ENCODE assay signal across 1 cellular context in the genomic region with DNA sequence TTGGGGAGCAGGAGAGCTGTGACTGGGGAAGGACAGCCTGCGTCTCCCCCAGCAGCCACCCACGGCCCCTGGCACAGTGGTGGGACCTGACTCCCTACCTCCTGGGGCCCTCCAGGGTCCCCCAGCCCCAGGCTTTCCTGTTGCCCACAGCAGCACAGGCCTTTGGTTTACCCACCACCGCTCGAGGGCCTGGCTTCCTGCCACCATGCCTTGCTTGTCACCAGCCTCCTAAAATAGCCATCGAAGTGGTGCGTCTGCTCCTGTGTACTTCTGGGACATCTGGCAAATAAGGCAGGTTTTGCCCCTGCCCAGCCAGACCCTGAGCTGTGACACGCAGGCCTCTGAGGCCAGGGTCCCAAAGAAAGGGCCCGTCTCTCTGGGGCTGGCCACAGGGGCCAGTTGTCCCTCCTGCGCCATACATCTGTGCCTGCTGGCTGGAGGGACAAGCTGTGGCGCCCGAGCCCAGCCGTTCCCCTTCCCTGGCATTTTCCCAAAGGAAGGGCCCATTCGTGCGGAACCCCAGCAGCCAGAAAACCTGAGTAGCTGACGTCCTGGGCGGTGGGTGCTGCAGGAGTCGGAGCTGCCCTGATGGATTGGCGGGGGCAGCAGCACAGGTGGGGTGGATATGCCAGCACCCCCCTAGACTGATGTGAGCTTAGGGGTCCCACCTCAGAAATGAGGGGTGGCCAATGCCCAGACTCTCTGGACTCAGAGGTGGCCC.
TF ChIP-seq lines count a peak whose summit lies in the region.

No MANE protein-coding gene starts in this region.

TF ChIP-seq in H1, 55 proteins besides CTCF, POLR2A, EP300 and RAD21 (continued from another document):
- TF ChIP-seq, protein P1, sequence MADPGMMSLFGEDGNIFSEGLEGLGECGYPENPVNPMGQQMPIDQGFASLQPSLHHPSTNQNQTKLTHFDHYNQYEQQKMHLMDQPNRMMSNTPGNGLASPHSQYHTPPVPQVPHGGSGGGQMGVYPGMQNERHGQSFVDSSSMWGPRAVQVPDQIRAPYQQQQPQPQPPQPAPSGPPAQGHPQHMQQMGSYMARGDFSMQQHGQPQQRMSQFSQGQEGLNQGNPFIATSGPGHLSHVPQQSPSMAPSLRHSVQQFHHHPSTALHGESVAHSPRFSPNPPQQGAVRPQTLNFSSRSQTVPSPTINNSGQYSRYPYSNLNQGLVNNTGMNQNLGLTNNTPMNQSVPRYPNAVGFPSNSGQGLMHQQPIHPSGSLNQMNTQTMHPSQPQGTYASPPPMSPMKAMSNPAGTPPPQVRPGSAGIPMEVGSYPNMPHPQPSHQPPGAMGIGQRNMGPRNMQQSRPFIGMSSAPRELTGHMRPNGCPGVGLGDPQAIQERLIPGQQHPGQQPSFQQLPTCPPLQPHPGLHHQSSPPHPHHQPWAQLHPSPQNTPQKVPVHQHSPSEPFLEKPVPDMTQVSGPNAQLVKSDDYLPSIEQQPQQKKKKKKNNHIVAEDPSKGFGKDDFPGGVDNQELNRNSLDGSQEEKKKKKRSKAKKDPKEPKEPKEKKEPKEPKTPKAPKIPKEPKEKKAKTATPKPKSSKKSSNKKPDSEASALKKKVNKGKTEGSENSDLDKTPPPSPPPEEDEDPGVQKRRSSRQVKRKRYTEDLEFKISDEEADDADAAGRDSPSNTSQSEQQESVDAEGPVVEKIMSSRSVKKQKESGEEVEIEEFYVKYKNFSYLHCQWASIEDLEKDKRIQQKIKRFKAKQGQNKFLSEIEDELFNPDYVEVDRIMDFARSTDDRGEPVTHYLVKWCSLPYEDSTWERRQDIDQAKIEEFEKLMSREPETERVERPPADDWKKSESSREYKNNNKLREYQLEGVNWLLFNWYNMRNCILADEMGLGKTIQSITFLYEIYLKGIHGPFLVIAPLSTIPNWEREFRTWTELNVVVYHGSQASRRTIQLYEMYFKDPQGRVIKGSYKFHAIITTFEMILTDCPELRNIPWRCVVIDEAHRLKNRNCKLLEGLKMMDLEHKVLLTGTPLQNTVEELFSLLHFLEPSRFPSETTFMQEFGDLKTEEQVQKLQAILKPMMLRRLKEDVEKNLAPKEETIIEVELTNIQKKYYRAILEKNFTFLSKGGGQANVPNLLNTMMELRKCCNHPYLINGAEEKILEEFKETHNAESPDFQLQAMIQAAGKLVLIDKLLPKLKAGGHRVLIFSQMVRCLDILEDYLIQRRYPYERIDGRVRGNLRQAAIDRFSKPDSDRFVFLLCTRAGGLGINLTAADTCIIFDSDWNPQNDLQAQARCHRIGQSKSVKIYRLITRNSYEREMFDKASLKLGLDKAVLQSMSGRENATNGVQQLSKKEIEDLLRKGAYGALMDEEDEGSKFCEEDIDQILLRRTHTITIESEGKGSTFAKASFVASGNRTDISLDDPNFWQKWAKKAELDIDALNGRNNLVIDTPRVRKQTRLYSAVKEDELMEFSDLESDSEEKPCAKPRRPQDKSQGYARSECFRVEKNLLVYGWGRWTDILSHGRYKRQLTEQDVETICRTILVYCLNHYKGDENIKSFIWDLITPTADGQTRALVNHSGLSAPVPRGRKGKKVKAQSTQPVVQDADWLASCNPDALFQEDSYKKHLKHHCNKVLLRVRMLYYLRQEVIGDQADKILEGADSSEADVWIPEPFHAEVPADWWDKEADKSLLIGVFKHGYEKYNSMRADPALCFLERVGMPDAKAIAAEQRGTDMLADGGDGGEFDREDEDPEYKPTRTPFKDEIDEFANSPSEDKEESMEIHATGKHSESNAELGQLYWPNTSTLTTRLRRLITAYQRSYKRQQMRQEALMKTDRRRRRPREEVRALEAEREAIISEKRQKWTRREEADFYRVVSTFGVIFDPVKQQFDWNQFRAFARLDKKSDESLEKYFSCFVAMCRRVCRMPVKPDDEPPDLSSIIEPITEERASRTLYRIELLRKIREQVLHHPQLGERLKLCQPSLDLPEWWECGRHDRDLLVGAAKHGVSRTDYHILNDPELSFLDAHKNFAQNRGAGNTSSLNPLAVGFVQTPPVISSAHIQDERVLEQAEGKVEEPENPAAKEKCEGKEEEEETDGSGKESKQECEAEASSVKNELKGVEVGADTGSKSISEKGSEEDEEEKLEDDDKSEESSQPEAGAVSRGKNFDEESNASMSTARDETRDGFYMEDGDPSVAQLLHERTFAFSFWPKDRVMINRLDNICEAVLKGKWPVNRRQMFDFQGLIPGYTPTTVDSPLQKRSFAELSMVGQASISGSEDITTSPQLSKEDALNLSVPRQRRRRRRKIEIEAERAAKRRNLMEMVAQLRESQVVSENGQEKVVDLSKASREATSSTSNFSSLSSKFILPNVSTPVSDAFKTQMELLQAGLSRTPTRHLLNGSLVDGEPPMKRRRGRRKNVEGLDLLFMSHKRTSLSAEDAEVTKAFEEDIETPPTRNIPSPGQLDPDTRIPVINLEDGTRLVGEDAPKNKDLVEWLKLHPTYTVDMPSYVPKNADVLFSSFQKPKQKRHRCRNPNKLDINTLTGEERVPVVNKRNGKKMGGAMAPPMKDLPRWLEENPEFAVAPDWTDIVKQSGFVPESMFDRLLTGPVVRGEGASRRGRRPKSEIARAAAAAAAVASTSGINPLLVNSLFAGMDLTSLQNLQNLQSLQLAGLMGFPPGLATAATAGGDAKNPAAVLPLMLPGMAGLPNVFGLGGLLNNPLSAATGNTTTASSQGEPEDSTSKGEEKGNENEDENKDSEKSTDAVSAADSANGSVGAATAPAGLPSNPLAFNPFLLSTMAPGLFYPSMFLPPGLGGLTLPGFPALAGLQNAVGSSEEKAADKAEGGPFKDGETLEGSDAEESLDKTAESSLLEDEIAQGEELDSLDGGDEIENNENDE (IDR thresholded peaks at IDR 0.05; ENCODE audit: insufficient replicate concordance, low read length): no peak
- TF ChIP-seq, protein P2, sequence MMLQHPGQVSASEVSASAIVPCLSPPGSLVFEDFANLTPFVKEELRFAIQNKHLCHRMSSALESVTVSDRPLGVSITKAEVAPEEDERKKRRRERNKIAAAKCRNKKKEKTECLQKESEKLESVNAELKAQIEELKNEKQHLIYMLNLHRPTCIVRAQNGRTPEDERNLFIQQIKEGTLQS (IDR thresholded peaks at IDR 0.05; ENCODE audit: insufficient read depth, low read depth, low read length): no peak
- TF ChIP-seq SAP30 (IDR thresholded peaks at IDR 0.05; ENCODE audit: insufficient read depth, insufficient replicate concordance, low read length) (no peak), GABPA (IDR thresholded peaks at IDR 0.05; ENCODE audit: borderline replicate concordance, insufficient read depth, low read length) (no peak), SIX5 (IDR thresholded peaks at IDR 0.05; ENCODE audit: low read depth, low read length) (no peak)
